ENCODE assay signal across 27 cellular contexts in genomic region chr2:72131916-72132841, GRCh38. TPM values are rescaled to one million over a fixed set of nuclear protein-coding genes. Genes with fewer than 3 reads are reported as not detected.
DNase-seq lines count a peak whose midpoint lies in the region; ATAC-seq and TF ChIP-seq lines count a peak whose summit lies in the region.
"Had no signal": no experiment of that assay in that cellular context is flagged by ENCODE, and none has a peak within 500 bp of the region (broad histone marks: within the 10 kb centered on the region; RNA-seq: fewer than 3 reads in every experiment).

No MANE protein-coding gene starts in this region.

- 70% methylated on average over 4 of the region's 37 CpGs for WGBS in right lobe of liver (ENCODE audit: insufficient coverage, low coverage, low lambda C conversion rate, missing lambda C conversion rate)

- no peaks in the 10 kb centered on the region for H3K4me1 ChIP-seq in right lobe of liver

- no peak for TF ChIP-seq POLR2A in right lobe of liver (IDR thresholded peaks at IDR 0.05)

- H3K4me3 ChIP-seq in WERI-Rb-1 (ENCODE audit: low read depth, low read length), result no peak overlapping the region
- H3K4me3 ChIP-seq in right lobe of liver, result no peak overlapping the region
- H3K4me3 ChIP-seq: heart left ventricle, ovary, tibial artery had no signal

- H3K27ac ChIP-seq in WERI-Rb-1, result no peak overlapping the region
- no peak overlapping the region for H3K27ac ChIP-seq in right lobe of liver
- H3K27ac ChIP-seq: 22Rv1, heart left ventricle, ovary, tibial artery had no signal

- intact Hi-C loops in right lobe of liver (cut with DNase I), result no loop called here

- H3K36me3 ChIP-seq in WERI-Rb-1 (no peaks in the 10 kb centered on the region), right lobe of liver (no peaks in the 10 kb centered on the region)
- H3K36me3 ChIP-seq: heart left ventricle, ovary, tibial artery had no signal

- no peak for TF ChIP-seq CTCF in WERI-Rb-1 (IDR thresholded peaks at IDR 0.05; ENCODE audit: low read depth, low read length)
- no peak for TF ChIP-seq CTCF in right lobe of liver (IDR thresholded peaks at IDR 0.05)

- no peaks in the 10 kb centered on the region for H3K9me3 ChIP-seq in WERI-Rb-1 (ENCODE audit: severe bottlenecking)
- no peaks in the 10 kb centered on the region for H3K9me3 ChIP-seq in right lobe of liver
- H3K9me3 ChIP-seq: heart left ventricle, ovary, tibial artery had no signal

- ATAC-seq in right lobe of liver (no peak), HG03439 (IDR thresholded peaks at IDR 0.05; ENCODE audit: unreplicated experiment) (no peak), HG03025 (IDR thresholded peaks at IDR 0.05; ENCODE audit: low FRiP score, unreplicated experiment) (no peak)
- ATAC-seq: activated CD4-positive, alpha-beta T cell treated with anti-CD3 and anti-CD28 coated beads for 36 hours; activated T-helper 17 cell treated with anti-CD3 and anti-CD28 coated beads, Interleukin-2, amount 50 U/mL, for 72 hours; heart left ventricle; left cardiac atrium; naive thymus-derived CD4-positive, alpha-beta T cell; stimulated activated naive CD8-positive, alpha-beta T cell treated with anti-CD3 and anti-CD28 coated beads, Interleukin-15, Interleukin-2, amounts not matched to agents 100 U/mL and 50 U/mL, for 24 hours had no signal

- H3K27me3 ChIP-seq in WERI-Rb-1 (ENCODE audit: insufficient read depth, low read depth, severe bottlenecking), result no peaks in the 10 kb centered on the region
- H3K27me3 ChIP-seq in right lobe of liver, result no peaks in the 10 kb centered on the region
- H3K27me3 ChIP-seq: ovary had no signal

- DNase-seq in activated CD4-positive, CD25-positive, alpha-beta regulatory T cell treated with anti-CD3 and anti-CD28 coated beads, Interleukin-2, amount 50 U/mL, for 72 hours, result peak; percentile 18
- no peak for DNase-seq in activated CD4-positive, CD25-positive, alpha-beta regulatory T cell (lab: John Stamatoyannopoulos, UW)
- peak; percentile 9 for DNase-seq in WERI-Rb-1
- peak; percentile 22 to 48 (median 42) for DNase-seq in right lobe of liver
- peak; percentile 4 for DNase-seq in stimulated activated CD8-positive, alpha-beta memory T cell treated with anti-CD3 and anti-CD28 coated beads, Interleukin-4, amount 100 ng/mL, for 48 hours
- DNase-seq in putamen (ENCODE audit: low spot score), result no peak
- DNase-seq: activated CD4-positive, alpha-beta T cell treated with anti-CD3 and anti-CD28 coated beads for 36 hours; activated naive CD8-positive, alpha-beta T cell treated with anti-CD3 and anti-CD28 coated beads, Interleukin-2, amount 10 ng/mL, durations not matched to agents 7 days and 5 days; CD4-positive, alpha-beta memory T cell; DMS 273 treated with DMSO at 0.1 percent for 48 hours; KBM-7; left cardiac atrium; MM.1S; naive thymus-derived CD4-positive, alpha-beta T cell; NCI-H1417 treated with DMSO at 0.1 percent for 48 hours; NCI-H2081 treated with DMSO at 0.1 percent for 48 hours; NCI-H446; OCI-M1; ovary; SIG-M5; stimulated activated naive CD8-positive, alpha-beta T cell treated with anti-CD3 and anti-CD28 coated beads, Interleukin-15, Interleukin-2, amounts not matched to agents 100 U/mL and 50 U/mL, for 24 hours had no signal

RNA-seq across cellular contexts. Expression of gene CYP26B1, which starts 15.5 kb away (rescaled TPM):
- total RNA-seq in right lobe of liver, result 1 to 10 TPM in 4 of 6 experiments, under 1 TPM in 2; 0.81 to 4.0 (median 1.8) TPM
- total RNA-seq: activated CD4-positive, alpha-beta T cell treated with anti-CD3 and anti-CD28 coated beads for 36 hours; activated naive CD8-positive, alpha-beta T cell treated with anti-CD3 and anti-CD28 coated beads, Interleukin-2, amount 10 ng/mL, durations not matched to agents 7 days and 5 days; CD4-positive, alpha-beta memory T cell; naive thymus-derived CD4-positive, alpha-beta T cell had no signal

Comparison
In these comparisons a context has a peak if more than half of its experiments do, and no peak if none do; other contexts are left out.
1. DNase-seq: peak in activated CD4-positive, CD25-positive, alpha-beta regulatory T cell treated with anti-CD3 and anti-CD28 coated beads, Interleukin-2, amount 50 U/mL, for 72 hours (single experiment), WERI-Rb-1 (single experiment), right lobe of liver (3 of 3) and stimulated activated CD8-positive, alpha-beta memory T cell treated with anti-CD3 and anti-CD28 coated beads, Interleukin-4, amount 100 ng/mL, for 48 hours (single experiment); none in activated CD4-positive, CD25-positive, alpha-beta regulatory T cell (0 of 4) and putamen (single experiment).